8 cellular contexts compared by ENCODE assay signal in genomic region chr10:29535012-29535777, GRCh38.
DNase-seq lines count a peak whose midpoint lies in the region; ATAC-seq and TF ChIP-seq lines count a peak whose summit lies in the region.

No MANE protein-coding gene starts in this region.

- TF ChIP-seq POLR2A in body of pancreas (IDR thresholded peaks at IDR 0.05), result peak in 2 of 3 donors; percentile 69 to 70

- H3K4me1 Mint-ChIP-seq in HFFc6 (ENCODE audit: low read depth), result peaks cover 28% of the 10 kb centered on the region
- H3K4me1 Mint-ChIP-seq in activated T-cell treated with anti-CD3 and anti-CD28 coated beads, Interleukin-2, amount 50 U/mL, for 24 hours (ENCODE audit: low read depth), result peaks cover 5% of the 10 kb centered on the region

- BruUV-seq in A673 (replicated peaks; lab: Mats Ljungman, UMichigan), result no TSS peak

- no peak overlapping the region for H3K27ac ChIP-seq in A673 (ENCODE audit: low read depth, low read length, poor library complexity, severe bottlenecking)
- peak overlapping the region; percentile 83 to 90 (median 86) for H3K27ac ChIP-seq in body of pancreas

- peak; percentile 63 for TF ChIP-seq CTCF in A673 (conservative IDR thresholded peaks at IDR 0.05; ENCODE audit: low read depth, low read length)
- peak; percentile 90 for TF ChIP-seq CTCF in HFFc6 (IDR thresholded peaks at IDR 0.05)
- peak; percentile 72 to 98 (median 91) for TF ChIP-seq CTCF in body of pancreas (IDR thresholded peaks at IDR 0.05)
- TF ChIP-seq CTCF in kidney epithelial cell (IDR thresholded peaks at IDR 0.05; ENCODE audit: insufficient read depth, low read length, poor library complexity, severe bottlenecking), result peak; percentile 96

- H3K4me1 ChIP-seq in A673 (ENCODE audit: insufficient read depth, low read length, poor library complexity, severe bottlenecking) (no peaks in the 10 kb centered on the region), body of pancreas (peaks cover 41% of the 10 kb centered on the region)

- H3K27ac Mint-ChIP-seq in HFFc6, result peak overlapping the region; percentile 68
- H3K27ac Mint-ChIP-seq in activated T-cell treated with anti-CD3 and anti-CD28 coated beads, Interleukin-2, amount 50 U/mL, for 24 hours, result no peak overlapping the region

- no peak overlapping the region for H3K4me3 ChIP-seq in A673 (ENCODE audit: low read depth, low read length, poor library complexity, severe bottlenecking)
- no peak overlapping the region for H3K4me3 ChIP-seq in body of pancreas
- no peak overlapping the region for H3K4me3 ChIP-seq in kidney epithelial cell (ENCODE audit: low read depth, low read length)

- H3K27me3 ChIP-seq in A673 (replicated peaks; ENCODE audit: insufficient read depth, low read depth, low read length, poor library complexity) (no peaks in the 10 kb centered on the region), body of pancreas (no peaks in the 10 kb centered on the region), kidney epithelial cell (ENCODE audit: control insufficient read depth, insufficient read depth, low read length) (no peaks in the 10 kb centered on the region)

- CTCF ChIA-PET in A673 (lab: Charles Lee), result no interaction called here

- H3K9me3 ChIP-seq in A673 (ENCODE audit: low read depth, low read length, poor library complexity, severe bottlenecking) (no peaks in the 10 kb centered on the region), body of pancreas (no peaks in the 10 kb centered on the region)

- 11 to 16% methylated on average over 11 of the region's 11 CpGs for WGBS in body of pancreas, 2 donors

- ATAC-seq in body of pancreas (peak; percentile 96), HG03520 (IDR thresholded peaks at IDR 0.05; ENCODE audit: unreplicated experiment) (no peak)

- no peaks in the 10 kb centered on the region for H3K36me3 Mint-ChIP-seq in HFFc6 (ENCODE audit: low read depth)
- H3K36me3 Mint-ChIP-seq in activated T-cell treated with anti-CD3 and anti-CD28 coated beads, Interleukin-2, amount 50 U/mL, for 24 hours (ENCODE audit: low read depth), result peaks cover 20% of the 10 kb centered on the region

- H3K27me3 Mint-ChIP-seq in HFFc6 (ENCODE audit: insufficient read depth), result peaks cover 30% of the 10 kb centered on the region
- H3K27me3 Mint-ChIP-seq in activated T-cell treated with anti-CD3 and anti-CD28 coated beads, Interleukin-2, amount 50 U/mL, for 24 hours, result no peaks in the 10 kb centered on the region

- H3K9me3 Mint-ChIP-seq in HFFc6, result no peaks in the 10 kb centered on the region
- no peaks in the 10 kb centered on the region for H3K9me3 Mint-ChIP-seq in activated T-cell treated with anti-CD3 and anti-CD28 coated beads, Interleukin-2, amount 50 U/mL, for 24 hours

- POLR2A ChIA-PET in A673 (lab: Charles Lee; ENCODE audit: low non-redundant PET), result no interaction called here

- H3K36me3 ChIP-seq in A673 (ENCODE audit: insufficient read depth, low read length, poor library complexity, severe bottlenecking) (no peaks in the 10 kb centered on the region), body of pancreas (replicated peaks in 1 of 2; ENCODE audit: insufficient read depth in 1 of 2, low read depth in 2 of 2) (no peaks in the 10 kb centered on the region), kidney epithelial cell (ENCODE audit: control insufficient read depth, insufficient read depth, low read length) (peaks cover 1% of the 10 kb centered on the region)

- H3K4me3 Mint-ChIP-seq in HFFc6, result peak overlapping the region; percentile 82
- no peak overlapping the region for H3K4me3 Mint-ChIP-seq in activated T-cell treated with anti-CD3 and anti-CD28 coated beads, Interleukin-2, amount 50 U/mL, for 24 hours

- DNase-seq in A673 (ENCODE audit: low spot score) (peak; percentile 31), HFFc6 (peak; percentile 87), body of pancreas (peak; percentile 94 to 95 (median 94)), kidney epithelial cell (ENCODE audit: low read depth) (peak; percentile 89), superior temporal gyrus (ENCODE audit: extremely low spot score) (peak; percentile 82), NCI-H748 treated with DMSO at 0.1 percent for 48 hours (lab: John Stamatoyannopoulos, UW) (no peak)
- DNase-seq in activated T-cell treated with anti-CD3 and anti-CD28 coated beads, Interleukin-2, amount 50 U/mL, for 24 hours, result no peak

- intact Hi-C loops in A673 (cut with micrococcal nuclease; ENCODE audit: unreplicated experiment), result no loop called here
- intact Hi-C loops in body of pancreas (cut with DNase I), result no loop called here

Comparison
In these comparisons a context has a peak if more than half of its experiments do, and no peak if none do; other contexts are left out.
1. DNase-seq: peak in A673 (single experiment), HFFc6 (single experiment), body of pancreas (4 of 4), kidney epithelial cell (single experiment) and superior temporal gyrus (single experiment); none in activated T-cell treated with anti-CD3 and anti-CD28 coated beads, Interleukin-2, amount 50 U/mL, for 24 hours (single experiment) and NCI-H748 treated with DMSO at 0.1 percent for 48 hours (single experiment).
2. Peak in every context shown above with its lines, with median percentiles within 50 percentile points of each other: CTCF ChIP-seq.